In the genomic region with DNA sequence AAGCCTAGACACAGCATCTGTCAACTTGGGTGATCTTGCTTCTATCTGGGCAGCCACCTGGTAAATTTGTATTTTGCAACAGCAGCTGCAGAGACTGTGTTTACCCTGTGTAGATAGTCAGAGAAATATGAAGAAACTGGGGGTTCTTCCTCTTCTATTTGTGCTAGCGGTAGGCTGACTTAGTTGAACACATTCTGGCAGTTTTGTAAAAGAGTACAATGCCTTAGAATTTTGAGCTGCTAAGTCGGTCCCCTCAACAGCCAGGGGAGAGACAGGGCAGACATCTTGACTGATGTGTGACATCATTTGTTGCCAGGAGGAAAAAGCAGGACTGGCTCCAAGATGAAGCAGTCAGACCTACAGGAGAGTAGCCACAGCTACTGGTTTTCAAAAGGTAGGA, we compare ENCODE assay signal across 10 cellular contexts. TPM values are rescaled to one million over a fixed set of nuclear protein-coding genes. Genes with fewer than 3 reads are reported as not detected.
A peak's percentile ranks its signal among the peaks of the same experiment; 100 is the strongest.
DNase-seq lines count a peak whose midpoint lies in the region; ATAC-seq, FAIRE-seq and TF ChIP-seq lines count a peak whose summit lies in the region.
"Had no signal": no experiment of that assay in that cellular context is flagged by ENCODE, and none has a peak within 500 bp of the region (broad histone marks: within the 10 kb centered on the region; RNA-seq: fewer than 3 reads in every experiment).

No MANE protein-coding gene starts in this region.

- no peaks in the 10 kb centered on the region for H3K23me2 ChIP-seq in H1 (ENCODE audit: low read depth, low read length)

- WGBS in H1 (ENCODE audit: extremely low coverage in 1 of 2, insufficient coverage in 1 of 2, insufficient read length in 1 of 2, insufficient replicate concordance in 2 of 2, low coverage in 1 of 2, low lambda C conversion rate in 2 of 2, missing lambda C conversion rate in 1 of 2), 2 experiments, result 86% methylated on average over 2 of the region's 2 CpGs; no CpG with 5 or more reads in 1 of the 2 experiments
- WGBS in small intestine, 3 donors, result 38 to 69% (median 50%) methylated on average over 2 of the region's 2 CpGs
- 40% methylated on average over 2 of the region's 2 CpGs; no CpG with 5 or more reads in 1 of the 2 donors for WGBS in transverse colon (ENCODE audit: low coverage in 1 of 2), 2 donors

- H3K79me1 ChIP-seq in H1 (ENCODE audit: low read depth, low read length), result no peaks in the 10 kb centered on the region

- no peak overlapping the region for H3K4ac ChIP-seq in H1 (replicated peaks; ENCODE audit: insufficient read length, low read depth, low read length)

- no peak overlapping the region for H3K18ac ChIP-seq in H1 (ENCODE audit: extremely low read depth, low read length)

- no peak for TF ChIP-seq RAD21 in H1 (IDR thresholded peaks at IDR 0.05 in 1 of 2, conservative IDR thresholded peaks at IDR 0.05 in 1 of 2; ENCODE audit: low read depth in 2 of 2, low read length in 2 of 2)

- H3K4me1 ChIP-seq in H1 (replicated peaks in 1 of 4; ENCODE audit: control insufficient read depth in 3 of 4, insufficient read depth in 4 of 4, low read length in 3 of 4) (peaks cover 0 to 2% (median 0%) of the 10 kb centered on the region in 4 experiments; a peak in 1 of 7 replicates), small intestine (ENCODE audit: control insufficient read depth in 2 of 2, insufficient read depth in 1 of 2, low read depth in 1 of 2, low read length in 1 of 2) (no peaks in the 10 kb centered on the region), transverse colon (no peaks in the 10 kb centered on the region)

- H2BK5ac ChIP-seq in H1 (ENCODE audit: low read depth, low read length), result no peak overlapping the region

- TF ChIP-seq POLR2A in H1 (IDR thresholded peaks at IDR 0.05; ENCODE audit: control extremely low read depth in 1 of 2, low read depth in 2 of 2, low read length in 2 of 2), result no peak
- TF ChIP-seq POLR2A in transverse colon (IDR thresholded peaks at IDR 0.05), result no peak

- no peak overlapping the region for H3K4me2 ChIP-seq in H1 (ENCODE audit: insufficient read depth in 1 of 2, low read depth in 2 of 2, low read length in 2 of 2)

- CTCF ChIA-PET in AG04450 (lab: Charles Lee), result interaction anchor here (0.9 to 1.5 kb wide), 2 partner anchors 11 to 490 kb away, joined by 3 to 4 read pairs; no protein-coding TSS in a partner anchor
- CTCF ChIA-PET in H1 (lab: Charles Lee; ENCODE audit: partially characterized antibody), result interaction anchor here (0.5 to 1.7 kb wide), 10 partner anchors 9 to 607 kb away, joined by 3 to 5 read pairs (median 3); a partner anchor contains a TSS

- H4K91ac ChIP-seq in H1 (replicated peaks; ENCODE audit: insufficient read length, low read length), result no peak overlapping the region

- H3K27ac Mint-ChIP-seq in activated T-helper 2 cell treated with anti-CD3 and anti-CD28 coated beads, Interferon-gamma antibody, Interleukin-2, Interleukin-4, amounts not matched to agents 10 μg/mL and 5 μg/mL and 100 μg/mL, durations not matched to agents 14 hours and 24 hours and 36 hours, result no peak overlapping the region

- H4K20me1 ChIP-seq in H1 (replicated peaks in 1 of 2; ENCODE audit: control insufficient read depth in 1 of 2, insufficient read depth in 2 of 2, low read length in 2 of 2), result no peaks in the 10 kb centered on the region

- no peak overlapping the region for H2BK15ac ChIP-seq in H1 (ENCODE audit: low read length)

- peak overlapping the region; percentile 81 for H2AFZ ChIP-seq in H1 (ENCODE audit: low read length)

- no peak overlapping the region for H3K14ac ChIP-seq in H1 (ENCODE audit: insufficient read length)

- H3K9me3 ChIP-seq in AG04450 (ENCODE audit: control insufficient read depth, insufficient read depth, low read length) (no peaks in the 10 kb centered on the region), H1 (ENCODE audit: insufficient read depth in 2 of 2, low read depth in 1 of 2, low read length in 1 of 2) (no peaks in the 10 kb centered on the region), small intestine (ENCODE audit: control insufficient read depth, low read depth) (no peaks in the 10 kb centered on the region), transverse colon (no peaks in the 10 kb centered on the region)

- TF ChIP-seq CTCF in AG04450 (IDR thresholded peaks at IDR 0.05; ENCODE audit: low read depth, low read length) (no peak), H1 (IDR thresholded peaks at IDR 0.05; ENCODE audit: control extremely low read depth in 1 of 3, insufficient read depth in 1 of 3, low read depth in 1 of 3, low read length in 3 of 3) (no peak), transverse colon (IDR thresholded peaks at IDR 0.05) (no peak)

- H3K4me1 Mint-ChIP-seq in activated T-helper 2 cell treated with anti-CD3 and anti-CD28 coated beads, Interferon-gamma antibody, Interleukin-2, Interleukin-4, amounts not matched to agents 10 μg/mL and 5 μg/mL and 100 μg/mL, durations not matched to agents 14 hours and 24 hours and 36 hours (ENCODE audit: low read depth), result no peaks in the 10 kb centered on the region

- no peak overlapping the region for H3K23ac ChIP-seq in H1 (ENCODE audit: insufficient read length)

- no peaks in the 10 kb centered on the region for H3K27me3 ChIP-seq in AG04450 (ENCODE audit: control insufficient read depth, insufficient read depth, low read length)
- no peaks in the 10 kb centered on the region for H3K27me3 ChIP-seq in H7 (ENCODE audit: control insufficient read depth, insufficient read depth, low read length)
- H3K27me3 ChIP-seq in H1 (replicated peaks in 1 of 4; ENCODE audit: control insufficient read depth in 3 of 4, extremely low read depth in 1 of 4, insufficient read depth in 3 of 4, low read length in 3 of 4), result no peaks in the 10 kb centered on the region
- H3K27me3 ChIP-seq in small intestine (ENCODE audit: control insufficient read depth in 2 of 2, insufficient read depth in 2 of 2, low read length in 2 of 2), result no peaks in the 10 kb centered on the region
- H3K27me3 ChIP-seq in transverse colon, result peaks cover 3% of the 10 kb centered on the region

- DNase-seq in AG04450 (ENCODE audit: low read depth, low spot score) (no peak), H7 (peak; percentile 73), NCI-H774 (lab: John Stamatoyannopoulos, UW) (peak; percentile 43), H1 (ENCODE audit: low read depth in 1 of 2, low spot score in 2 of 2) (peak in 1 of 2 experiments; percentile 36), small intestine (peak; percentile 7), transverse colon (no peak)
- no peak for DNase-seq in activated T-helper 2 cell treated with anti-CD3 and anti-CD28 coated beads, Interferon-gamma antibody, Interleukin-2, Interleukin-4, amounts not matched to agents 10 μg/mL and 5 μg/mL and 100 μg/mL, durations not matched to agents 14 hours and 24 hours and 36 hours (ENCODE audit: low spot score)

- H3K36me3 Mint-ChIP-seq in activated T-helper 2 cell treated with anti-CD3 and anti-CD28 coated beads, Interferon-gamma antibody, Interleukin-2, Interleukin-4, amounts not matched to agents 10 μg/mL and 5 μg/mL and 100 μg/mL, durations not matched to agents 14 hours and 24 hours and 36 hours (ENCODE audit: low read depth), result no peaks in the 10 kb centered on the region

- FAIRE-seq in H1 (lab: Jason Lieb, UNC) (peak; percentile 24), small intestine (lab: Jason Lieb, UNC) (no peak)
- FAIRE-seq: G401.6 had no signal

- H3K4me3 ChIP-seq in AG04450 (ENCODE audit: low read depth, low read length) (no peak overlapping the region), H7 (ENCODE audit: insufficient read depth, low read depth, low read length) (no peak overlapping the region), H1 (ENCODE audit: extremely low read depth in 1 of 4, insufficient read depth in 2 of 4, low read depth in 3 of 4, low read length in 4 of 4) (no peak overlapping the region), small intestine (ENCODE audit: low read depth in 1 of 2, low read length in 2 of 2) (no peak overlapping the region), transverse colon (no peak overlapping the region)

- intact Hi-C loops in activated T-helper 2 cell treated with anti-CD3 and anti-CD28 coated beads, Interferon-gamma antibody, Interleukin-2, Interleukin-4, amounts not matched to agents 10 μg/mL and 5 μg/mL and 100 μg/mL, durations not matched to agents 14 hours and 24 hours and 36 hours (cut with micrococcal nuclease), result no loop called here
- intact Hi-C loops in transverse colon (cut with DNase I; ENCODE audit: low total_unique reads), result no loop called here

- H3K27me3 Mint-ChIP-seq in activated T-helper 2 cell treated with anti-CD3 and anti-CD28 coated beads, Interferon-gamma antibody, Interleukin-2, Interleukin-4, amounts not matched to agents 10 μg/mL and 5 μg/mL and 100 μg/mL, durations not matched to agents 14 hours and 24 hours and 36 hours (ENCODE audit: low read depth), result no peaks in the 10 kb centered on the region

- H4K5ac ChIP-seq in H1 (ENCODE audit: insufficient read length, low read depth, low read length), result no peak overlapping the region

- POLR2A ChIA-PET in AG04450 (lab: Yijun Ruan, JAX), result no interaction called here
- POLR2A ChIA-PET in H1 (lab: Charles Lee; ENCODE audit: partially characterized antibody), result no interaction called here

- in situ Hi-C loops in transverse colon (cut with MboI; ENCODE audit: low pct_ligation_motif_present in 1 of 4, low pct_unique_long_range_greater_than_20kb in 1 of 4, low sequenced_read_pairs in 3 of 4), result no loop called here

- ATAC-seq in GM19324 (IDR thresholded peaks at IDR 0.05; ENCODE audit: low FRiP score, unreplicated experiment), result no peak

- no peak overlapping the region for H2BK20ac ChIP-seq in H1 (ENCODE audit: low read length)

- H3K36me3 ChIP-seq in H7 (replicated peaks; ENCODE audit: control insufficient read depth, insufficient read depth, low read length) (no peaks in the 10 kb centered on the region), H1 (ENCODE audit: control insufficient read depth in 2 of 4, insufficient read depth in 4 of 4, low read length in 3 of 4) (no peaks in the 10 kb centered on the region), small intestine (ENCODE audit: control insufficient read depth in 2 of 2, insufficient read depth in 2 of 2, low read length in 2 of 2) (no peaks in the 10 kb centered on the region), transverse colon (no peaks in the 10 kb centered on the region)

- no peak overlapping the region for H2BK12ac ChIP-seq in H1 (ENCODE audit: low read depth, low read length)

- H2BK120ac ChIP-seq in H1 (replicated peaks; ENCODE audit: low read depth, low read length), result no peak overlapping the region

- no peak overlapping the region for H3K56ac ChIP-seq in H1 (replicated peaks; ENCODE audit: insufficient read length, low read depth, low read length)

- H3K4me3 Mint-ChIP-seq in activated T-helper 2 cell treated with anti-CD3 and anti-CD28 coated beads, Interferon-gamma antibody, Interleukin-2, Interleukin-4, amounts not matched to agents 10 μg/mL and 5 μg/mL and 100 μg/mL, durations not matched to agents 14 hours and 24 hours and 36 hours (ENCODE audit: low read depth), result no peak overlapping the region

- no peak overlapping the region for H4K8ac ChIP-seq in H1 (ENCODE audit: extremely low read depth, insufficient read depth, low read length)

- H3K9ac ChIP-seq in H1 (replicated peaks in 1 of 4; ENCODE audit: extremely low read depth in 1 of 4, low read depth in 3 of 4, low read length in 3 of 4), result no peak overlapping the region

- TF ChIP-seq EP300 in H1 (IDR thresholded peaks at IDR 0.05; ENCODE audit: borderline replicate concordance in 1 of 2, low read depth in 2 of 2, low read length in 2 of 2) (no peak), transverse colon (IDR thresholded peaks at IDR 0.05; ENCODE audit: low read depth) (no peak)

- H2AK5ac ChIP-seq in H1 (ENCODE audit: low read depth, low read length), result no peak overlapping the region

- H3K9me3 Mint-ChIP-seq in activated T-helper 2 cell treated with anti-CD3 and anti-CD28 coated beads, Interferon-gamma antibody, Interleukin-2, Interleukin-4, amounts not matched to agents 10 μg/mL and 5 μg/mL and 100 μg/mL, durations not matched to agents 14 hours and 24 hours and 36 hours, result no peaks in the 10 kb centered on the region

- no peaks in the 10 kb centered on the region for H3K79me2 ChIP-seq in H1 (ENCODE audit: control insufficient read depth in 1 of 2, insufficient read depth in 2 of 2, low read length in 2 of 2)

- H3K27ac ChIP-seq in AG04450 (ENCODE audit: low read depth, low read length) (peak overlapping the region; percentile 12), H1 (ENCODE audit: low read depth, low read length) (no peak overlapping the region), small intestine (ENCODE audit: low read depth in 1 of 2, low read length in 1 of 2) (no peak overlapping the region), transverse colon (no peak overlapping the region)

RNA-seq across cellular contexts. Expression of a gene that starts 53.7 kb away (rescaled TPM):
- polyA plus RNA-seq in AG04450 (2011; rRNA removed) (0.02 and 0.06 TPM in 2 replicates), H1 (2011; rRNA removed) (0.20 and 0.51 TPM in 2 replicates), small intestine (under 1 TPM in 2 of 3 donors, not detected in 1; under 0.01 to 0.03 TPM)
- polyA minus RNA-seq in AG04450 (2011; rRNA and poly(A)+ RNA removed), result not detected in 2 replicates
- not detected in 2 replicates for total RNA-seq in H7 (2014; rRNA removed; shearing (Covaris generic))
- total RNA-seq in H1 (2021; fragmentation: NEBNext Ultra II Directional; extraction: Animal tissue kit (Norgen Biotek cat#: 25700)), result 0.78 and 1.2 TPM in 2 replicates
- polyA plus RNA-seq in H1 (2011; cell fraction: cytosol; rRNA removed), result 0.27 TPM
- polyA plus RNA-seq in H1 (2011; cell fraction: nucleus; rRNA removed), result 0.29 TPM
- 0.41 to 0.98 TPM (median 0.50 TPM) in 4 replicates for polyA plus RNA-seq in H1 (2012, experiment 1 of 2)
- 0.03 TPM for polyA plus RNA-seq in H1 (2012, experiment 2 of 2)
- 0.61 TPM for polyA plus RNA-seq in H1 (2013, experiment 1 of 2)
- polyA plus RNA-seq in H1 (2013, experiment 2 of 2), result 0.83 TPM
- 1.7 and 2.2 TPM in 2 replicates for polyA minus RNA-seq in H1 (2011; rRNA and poly(A)+ RNA removed)
- 0.44 TPM for polyA minus RNA-seq in H1 (2011; cell fraction: cytosol; rRNA and poly(A)+ RNA removed)
- 0.50 TPM for polyA minus RNA-seq in H1 (2011; cell fraction: nucleus; rRNA and poly(A)+ RNA removed)
- total RNA-seq in activated T-helper 2 cell treated with anti-CD3 and anti-CD28 coated beads, Interferon-gamma antibody, Interleukin-2, Interleukin-4, amounts not matched to agents 10 μg/mL and 5 μg/mL and 100 μg/mL, durations not matched to agents 14 hours and 24 hours and 36 hours, result not detected in 2 replicates
- under 1 TPM in 2 of 4 donors, not detected in 2; 0.14 to 0.16 TPM for total RNA-seq in transverse colon
- total RNA-seq: T-helper 2 cell treated with Interferon-gamma antibody and Interleukin-4, amounts not matched to agents 100 ng/mL and 5 ng/mL, for 36 hours had no signal

Comparison
In these comparisons a context has a peak if more than half of its experiments do, and no peak if none do; other contexts are left out.
1. DNase-seq: peak in H7 (single experiment), NCI-H774 (single experiment) and small intestine (single experiment); none in AG04450 (single experiment), activated T-helper 2 cell treated with anti-CD3 and anti-CD28 coated beads, Interferon-gamma antibody, Interleukin-2, Interleukin-4, amounts not matched to agents 10 μg/mL and 5 μg/mL and 100 μg/mL, durations not matched to agents 14 hours and 24 hours and 36 hours (single experiment) and transverse colon (single experiment).